12 cellular contexts compared by ENCODE assay signal in the genomic region with DNA sequence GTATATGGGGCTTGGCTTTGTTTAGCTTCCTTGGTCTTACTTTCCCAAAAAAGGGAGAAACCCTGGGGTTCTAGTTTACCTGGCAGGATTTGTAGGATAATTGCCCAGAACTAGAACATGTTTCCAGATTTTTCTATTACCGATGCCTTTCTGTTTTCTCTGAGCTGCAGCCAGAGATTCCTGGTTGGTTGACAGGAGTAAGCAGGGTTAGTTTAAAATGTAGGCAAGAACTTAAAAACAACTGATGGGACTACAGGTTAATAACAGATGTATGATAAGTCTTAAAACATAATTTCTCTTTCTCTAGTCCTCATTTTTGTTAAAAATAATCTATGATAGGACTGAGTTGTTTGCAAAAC. TPM values are rescaled to one million over a fixed set of nuclear protein-coding genes. Genes with fewer than 3 reads are reported as not detected.
DNase-seq lines count a peak whose midpoint lies in the region; ATAC-seq, FAIRE-seq and TF ChIP-seq lines count a peak whose summit lies in the region.
"Had no signal": no experiment of that assay in that cellular context is flagged by ENCODE, and none has a peak within 500 bp of the region (broad histone marks: within the 10 kb centered on the region; RNA-seq: fewer than 3 reads in every experiment).

No MANE protein-coding gene starts in this region.

- H3K27ac ChIP-seq in GM23248 (peak overlapping the region; percentile 91), GM12878 (ENCODE audit: control insufficient read depth, insufficient read depth) (peak overlapping the region; percentile 92), mucosa of rectum (ENCODE audit: low read depth in 2 of 2, low read length in 2 of 2) (peak overlapping the region; percentile 56 to 61), suprapubic skin (peak overlapping the region; percentile 71), PC-9 (no peak overlapping the region)

- TF ChIP-seq POLR2A in GM12878 (IDR thresholded peaks at IDR 0.05; ENCODE audit: low read depth, low read length): no peak
- no peak for TF ChIP-seq POLR2A in suprapubic skin (IDR thresholded peaks at IDR 0.05)

- TF ChIP-seq EP300 in GM12878 (IDR thresholded peaks at IDR 0.05; ENCODE audit: borderline replicate concordance in 1 of 2, control insufficient read depth in 1 of 2, low read depth in 2 of 2, low read length in 2 of 2) (no peak), suprapubic skin (IDR thresholded peaks at IDR 0.05) (no peak)

- H3K79me2 ChIP-seq in GM23248 (ENCODE audit: insufficient read depth) (0 out of 2 replicates have a peak, but pooled peaks cover 5% of the 10 kb centered on the region), GM12878 (ENCODE audit: control insufficient read depth, insufficient read depth, low read length) (no peaks in the 10 kb centered on the region; the same call in 1 of the 2 replicates), PC-9 (ENCODE audit: low read depth) (no peaks in the 10 kb centered on the region)

- TF ChIP-seq CTCF in GM12878 (IDR thresholded peaks at IDR 0.05 in 2 of 3, conservative IDR thresholded peaks at IDR 0.05 in 1 of 3; ENCODE audit: control insufficient read depth in 2 of 3, extremely low read depth in 1 of 3, insufficient read depth in 1 of 3, low read depth in 3 of 3, low read length in 3 of 3) (no peak), suprapubic skin (IDR thresholded peaks at IDR 0.05) (no peak), PC-9 (conservative IDR thresholded peaks at IDR 0.05) (no peak)

- H3F3A ChIP-seq in GM23248 (ENCODE audit: insufficient read depth) (peaks cover 19% of the 10 kb centered on the region), PC-9 (ENCODE audit: insufficient read depth, low read depth) (peaks cover 11% of the 10 kb centered on the region; the same call in 1 of the 2 replicates)

- no peaks in the 10 kb centered on the region for H3K9me3 ChIP-seq in GM23248 (ENCODE audit: low read depth)
- no peaks in the 10 kb centered on the region; the same call in 2 of the 3 replicates for H3K9me3 ChIP-seq in GM12878 (replicated peaks; ENCODE audit: control insufficient read depth, insufficient read depth, low read length)
- H3K9me3 ChIP-seq in mucosa of rectum (ENCODE audit: control insufficient read depth in 2 of 2, low read length in 2 of 2): no peaks in the 10 kb centered on the region
- no peaks in the 10 kb centered on the region for H3K9me3 ChIP-seq in suprapubic skin
- no peaks in the 10 kb centered on the region for H3K9me3 ChIP-seq in PC-9 (ENCODE audit: insufficient read depth, low read depth)

- POLR2A ChIA-PET in GM12878 (lab: Charles Lee) (interaction anchor here (0.7 to 3.6 kb wide), 11 partner anchors 10 to 58 kb away, joined by 3 to 40 read pairs (median 7); partner anchors contain the start of gene ANXA4), PC-9 (lab: Charles Lee; ENCODE audit: unreplicated experiment) (no interaction called here)

- TF ChIP-seq RAD21 in GM12878 (IDR thresholded peaks at IDR 0.05; ENCODE audit: insufficient read depth, low read depth, low read length): no peak

- H3K36me3 ChIP-seq in GM23248 (ENCODE audit: low read depth) (no peaks in the 10 kb centered on the region), GM12878 (ENCODE audit: control insufficient read depth in 2 of 2, insufficient read depth in 2 of 2, low read length in 1 of 2) (peaks cover 2 to 3% of the 10 kb centered on the region in 2 experiments; a peak in 1 of 4 replicates), mucosa of rectum (ENCODE audit: control insufficient read depth in 2 of 2, insufficient read depth in 2 of 2, low read length in 2 of 2) (peaks cover 15 to 20% of the 10 kb centered on the region in 2 donors), suprapubic skin (peaks cover 22% of the 10 kb centered on the region), PC-9 (ENCODE audit: low read depth) (no peaks in the 10 kb centered on the region; the same call in 1 of the 2 replicates)

- peak overlapping the region; percentile 74 for H3K9ac ChIP-seq in GM23248
- peak overlapping the region; percentile 65; the same call in 1 of the 2 replicates for H3K9ac ChIP-seq in GM12878 (ENCODE audit: control insufficient read depth, insufficient read depth, low read length)
- H3K9ac ChIP-seq in mucosa of rectum (ENCODE audit: low read depth in 1 of 2, low read length in 2 of 2): no peak overlapping the region

- no peaks in the 10 kb centered on the region for H3K9me2 ChIP-seq in GM23248 (ENCODE audit: insufficient read depth)
- H3K9me2 ChIP-seq in PC-9 (ENCODE audit: insufficient read depth): no peaks in the 10 kb centered on the region

- H3K27me3 ChIP-seq in GM23248 (replicated peaks; ENCODE audit: insufficient read depth): no peaks in the 10 kb centered on the region
- H3K27me3 ChIP-seq in GM12878 (replicated peaks in 1 of 2; ENCODE audit: control insufficient read depth in 2 of 2, insufficient read depth in 2 of 2, low read length in 1 of 2): no peaks in the 10 kb centered on the region
- H3K27me3 ChIP-seq in mucosa of rectum (ENCODE audit: control insufficient read depth in 2 of 2, insufficient read depth in 2 of 2, low read length in 2 of 2): no peaks in the 10 kb centered on the region
- H3K27me3 ChIP-seq in suprapubic skin: no peaks in the 10 kb centered on the region
- H3K27me3 ChIP-seq in PC-9 (ENCODE audit: insufficient read depth, low read depth): no peaks in the 10 kb centered on the region

- H3K4me1 ChIP-seq in GM23248 (ENCODE audit: insufficient read depth): peaks cover 33% of the 10 kb centered on the region
- H3K4me1 ChIP-seq in GM12878 (ENCODE audit: control insufficient read depth, insufficient read depth, low read length): peaks cover 32% of the 10 kb centered on the region
- peaks cover 4 to 9% of the 10 kb centered on the region in 2 donors for H3K4me1 ChIP-seq in mucosa of rectum (ENCODE audit: control insufficient read depth in 2 of 2, insufficient read depth in 2 of 2, low read length in 2 of 2)
- peaks cover 19% of the 10 kb centered on the region for H3K4me1 ChIP-seq in suprapubic skin
- H3K4me1 ChIP-seq in PC-9 (replicated peaks; ENCODE audit: insufficient read depth): no peaks in the 10 kb centered on the region

- H3K4me3 ChIP-seq in GM23248 (peak overlapping the region; percentile 50), GM12878 (peak overlapping the region; percentile 37; the same call in 1 of the 2 replicates), mucosa of rectum (ENCODE audit: low read length in 2 of 2) (peak overlapping the region in 1 of 2 donors; percentile 62), suprapubic skin (no peak overlapping the region), PC-9 (no peak overlapping the region)

- 6 to 15% methylated on average over 1 of the region's 1 CpG for WGBS in GM23248 (ENCODE audit: low coverage in 1 of 2, low lambda C conversion rate in 2 of 2, missing lambda C conversion rate in 2 of 2), 2 experiments
- WGBS in GM12878 (ENCODE audit: insufficient coverage, insufficient replicate concordance, low lambda C conversion rate, missing lambda C conversion rate): 53% methylated on average over 1 of the region's 1 CpG
- WGBS in suprapubic skin: 13% methylated on average over 1 of the region's 1 CpG

- H2AFZ ChIP-seq in GM23248: peak overlapping the region; percentile 70; the same call in 1 of the 2 replicates
- H2AFZ ChIP-seq in GM12878 (ENCODE audit: control insufficient read depth, low read depth, low read length): no peak overlapping the region
- no peak overlapping the region for H2AFZ ChIP-seq in PC-9

- SMC1A ChIA-PET in GM12878 (lab: Charles Lee; ENCODE audit: uncharacterized antibody, unreplicated experiment): interaction anchor here (0.9 to 7.5 kb wide), 19 partner anchors 9 to 279 kb away, joined by 3 to 94 read pairs (median 19); no protein-coding TSS in a partner anchor

- RAD21 ChIA-PET in GM12878 (lab: Charles Lee; ENCODE audit: unreplicated experiment): interaction anchor here (1.0 to 4.8 kb wide), 17 partner anchors 9 to 354 kb away, joined by 3 to 88 read pairs (median 11); partner anchors contain the start of genes ANXA4 and NFU1

- no peak for FAIRE-seq in GM12878 (lab: Jason Lieb, UNC)

- intact Hi-C loops in GM12878 (cut with micrococcal nuclease; ENCODE audit: unreplicated experiment): no loop called here
- intact Hi-C loops in PC-9 (cut with micrococcal nuclease; ENCODE audit: unreplicated experiment): no loop called here

- no peak for DNase-seq in GM23248
- no peak for DNase-seq in GM12878 (ENCODE audit: low read depth, low spot score)
- no peak for DNase-seq in suprapubic skin (ENCODE audit: low spot score in 2 of 2)
- DNase-seq in cerebellar nuclear complex (lab: John Stamatoyannopoulos, UW): no peak
- DNase-seq in GOT3 (lab: John Stamatoyannopoulos, UW): no peak
- no peak for DNase-seq in PC-9
- DNase-seq: activated CD4-positive, alpha-beta T cell treated with anti-CD3 and anti-CD28 coated beads for 1 hour; dermis blood vessel endothelial cell; NCI-H2029; SHP77 treated with DMSO at 0.1 percent for 48 hours had no signal

- in situ Hi-C loops in GM23248 (cut with MboI): no loop called here
- in situ Hi-C loops in GM12878 (cut with MboI): no loop called here

- no TSS peak for BruUV-seq in GM12878 (replicated peaks; lab: Mats Ljungman, UMichigan)
- no TSS peak for BruUV-seq in PC-9 (replicated peaks; lab: Mats Ljungman, UMichigan)

- CTCF ChIA-PET in GM12878 (lab: Yijun Ruan, JAX): interaction anchor here (0.6 to 3.5 kb wide), 17 partner anchors 9 to 234 kb away, joined by 3 to 31 read pairs (median 6); partner anchors contain the start of gene MXD1
- CTCF ChIA-PET in PC-9 (lab: Charles Lee): interaction anchor here (0.6 kb wide), 1 partner anchor 827 kb away, joined by 3 read pairs; no protein-coding TSS in a partner anchor

- ATAC-seq in GM12878 (no peak), GM21619 (IDR thresholded peaks at IDR 0.05; ENCODE audit: unreplicated experiment) (no peak)

- H3K4me2 ChIP-seq in GM23248 (ENCODE audit: unreplicated experiment) (peak overlapping the region; percentile 78), GM12878 (ENCODE audit: control insufficient read depth, insufficient read depth) (peak overlapping the region; percentile 77), PC-9 (no peak overlapping the region)

- H4K20me1 ChIP-seq in GM23248 (ENCODE audit: insufficient read depth) (no peaks in the 10 kb centered on the region), GM12878 (ENCODE audit: control insufficient read depth, insufficient read depth) (no peaks in the 10 kb centered on the region), PC-9 (ENCODE audit: insufficient read depth) (no peaks in the 10 kb centered on the region)

RNA-seq across cellular contexts. Expression of gene GMCL1, which starts 38.9 kb away (rescaled TPM):
- 9.6 and 15.7 TPM in 2 replicates for total RNA-seq in GM23248 (2014; rRNA removed; shearing (Covaris generic))
- polyA plus RNA-seq in GM23248 (2016; fragmentation: Nextera tagmentation; extraction: Ambion mirVana) (13.8 and 14.5 TPM in 2 replicates), GM12878 (2011; rRNA removed) (15.9 and 23.8 TPM in 2 replicates), GM12878 (2014; fragmentation: Illumina TruSeq; extraction: Trizol) (13.6 and 16.3 TPM in 2 replicates), GM12878 (2014; fragmentation: Nextera tagmentation; extraction: Ambion mirVana) (1 to 10 TPM; 3.7 to 4.8 TPM), GM12878 (2014; rRNA removed) (8.9 and 9.6 TPM in 2 replicates), GM12878 (2016; fragmentation: Nextera tagmentation; extraction: Ambion mirVana) (10 to 100 TPM; 18.8 to 21.4 TPM)
- total RNA-seq in GM12878 (2013; cell fraction: nucleolus; rRNA removed): 31.6 and 32.3 TPM in 2 replicates
- total RNA-seq in GM12878 (2014; rRNA removed) (9.9 and 12.6 TPM in 2 replicates), GM12878 (2014; rRNA removed; fragmentation: Illumina TruSeq; extraction: Trizol) (11.2 TPM in 2 replicates), GM12878 (2021) (10.3 and 13.4 TPM in 2 replicates), suprapubic skin (10 to 100 TPM in 3 of 4 donors, 1 to 10 TPM in 1; 9.3 to 15.0 (median 14.4) TPM), PC-9 (2021) (15.1 and 17.4 TPM in 2 replicates)
- 4.9 TPM for polyA plus RNA-seq in GM12878 (2011; ENCODE audit: low read depth)
- polyA plus RNA-seq in GM12878 (2011; cell fraction: cytosol; rRNA removed): 4.9 and 6.4 TPM in 2 replicates
- polyA plus RNA-seq in GM12878 (2011; cell fraction: nucleus; rRNA removed): 8.2 and 8.6 TPM in 2 replicates
- polyA plus RNA-seq in GM12878 (2012): 7.9 and 11.3 TPM in 2 replicates
- 8.0 and 9.6 TPM in 2 replicates for polyA minus RNA-seq in GM12878 (2011; rRNA and poly(A)+ RNA removed)
- 3.7 and 3.8 TPM in 2 replicates for polyA minus RNA-seq in GM12878 (2011; cell fraction: cytosol; rRNA and poly(A)+ RNA removed)
- polyA minus RNA-seq in GM12878 (2011; cell fraction: nucleus; rRNA and poly(A)+ RNA removed): 3.1 and 9.6 TPM in 2 replicates

RNA-seq across cellular contexts. Expression of gene ANXA4, which starts 48.6 kb away (rescaled TPM):
- total RNA-seq in GM23248 (2014; rRNA removed; shearing (Covaris generic)): 31.0 and 35.7 TPM in 2 replicates
- polyA plus RNA-seq in GM23248 (2016; fragmentation: Nextera tagmentation; extraction: Ambion mirVana) (113 and 122 TPM in 2 replicates), GM12878 (2011; rRNA removed) (81.6 and 97.2 TPM in 2 replicates), GM12878 (2014; fragmentation: Illumina TruSeq; extraction: Trizol) (57.9 and 74.3 TPM in 2 replicates), GM12878 (2014; fragmentation: Nextera tagmentation; extraction: Ambion mirVana) (10 to 100 TPM; 64.6 to 73.1 TPM), GM12878 (2014; rRNA removed) (78.8 and 94.3 TPM in 2 replicates), GM12878 (2016; fragmentation: Nextera tagmentation; extraction: Ambion mirVana) (10 to 100 TPM; 69.0 to 74.2 TPM)
- 52.6 and 58.2 TPM in 2 replicates for total RNA-seq in GM12878 (2013; cell fraction: nucleolus; rRNA removed)
- total RNA-seq in GM12878 (2014; rRNA removed) (59.3 and 60.0 TPM in 2 replicates), GM12878 (2014; rRNA removed; fragmentation: Illumina TruSeq; extraction: Trizol) (16.3 and 17.7 TPM in 2 replicates), GM12878 (2021) (57.5 and 64.2 TPM in 2 replicates), suprapubic skin (10 to 100 TPM; 58.1 to 91.6 (median 85.8) TPM), PC-9 (2021) (82.9 and 109 TPM in 2 replicates)
- 18.8 TPM for polyA plus RNA-seq in GM12878 (2011; ENCODE audit: low read depth)
- 71.3 and 110 TPM in 2 replicates for polyA plus RNA-seq in GM12878 (2011; cell fraction: cytosol; rRNA removed)
- polyA plus RNA-seq in GM12878 (2011; cell fraction: nucleus; rRNA removed): 110 and 122 TPM in 2 replicates
- 44.2 and 54.2 TPM in 2 replicates for polyA plus RNA-seq in GM12878 (2012)
- 77.5 and 85.9 TPM in 2 replicates for polyA minus RNA-seq in GM12878 (2011; rRNA and poly(A)+ RNA removed)
- 24.5 and 37.8 TPM in 2 replicates for polyA minus RNA-seq in GM12878 (2011; cell fraction: cytosol; rRNA and poly(A)+ RNA removed)
- 21.4 and 30.3 TPM in 2 replicates for polyA minus RNA-seq in GM12878 (2011; cell fraction: nucleus; rRNA and poly(A)+ RNA removed)

Comparison
In these comparisons a context has a peak if more than half of its experiments do, and no peak if none do; other contexts are left out.
1. H3K4me3 ChIP-seq: peak in GM23248 (single experiment) and GM12878 (single experiment); none in suprapubic skin (single experiment) and PC-9 (single experiment).
2. H3K9ac ChIP-seq: peak in GM23248 (single experiment) and GM12878 (single experiment); none in mucosa of rectum (0 of 2).